18 cellular contexts compared by ENCODE assay signal in genomic region chr1:118989878-118990378, GRCh38.
DNase-seq lines count a peak whose midpoint lies in the region; ATAC-seq and TF ChIP-seq lines count a peak whose summit lies in the region.
"Had no signal": no experiment of that assay in that cellular context is flagged by ENCODE, and none has a peak within 500 bp of the region (broad histone marks: within the 10 kb centered on the region; RNA-seq: fewer than 3 reads in every experiment).

No MANE protein-coding gene starts in this region.

- in situ Hi-C loops in brain microvascular endothelial cell (cut with HindIII; ENCODE audit: low pct_ligation_motif_present, low sequenced_read_pairs): no loop called here

- H3K4me1 Mint-ChIP-seq in T-helper 2 cell treated with Interferon-gamma antibody and Interleukin-4, amounts not matched to agents 5 μg/mL and 100 μg/mL, for 36 hours (ENCODE audit: low read depth): peaks cover 5% of the 10 kb centered on the region

- no peak for DNase-seq in T-helper 2 cell treated with Interferon-gamma antibody and Interleukin-4, amounts not matched to agents 5 μg/mL and 100 μg/mL, for 36 hours (ENCODE audit: low spot score)
- DNase-seq in T-helper 2 cell (no peak), brain microvascular endothelial cell (peak; percentile 80), iPS-NIHi11 (ENCODE audit: low spot score) (peak; percentile 50), NCI-H2029 treated with DMSO at 0.1 percent for 48 hours (lab: John Stamatoyannopoulos, UW) (no peak), NCI-H1694 (lab: John Stamatoyannopoulos, UW) (no peak)
- DNase-seq: aorta; CD4-positive, alpha-beta memory T cell; GDM1; NCI-H146; NCI-H526 treated with DMSO at 0.1 percent for 48 hours; T-helper 17 cell had no signal

- H3K4me3 Mint-ChIP-seq in T-helper 2 cell treated with Interferon-gamma antibody and Interleukin-4, amounts not matched to agents 5 μg/mL and 100 μg/mL, for 36 hours: no peak overlapping the region
- H3K4me3 Mint-ChIP-seq: stimulated activated naive CD8-positive, alpha-beta T cell treated with anti-CD3 and anti-CD28 coated beads, Interleukin-15, Interleukin-2, amounts not matched to agents 100 ng/mL and 50 ng/mL, for 24 hours; T-helper 17 cell had no signal

- H3K36me3 Mint-ChIP-seq in T-helper 2 cell treated with Interferon-gamma antibody and Interleukin-4, amounts not matched to agents 5 μg/mL and 100 μg/mL, for 36 hours (ENCODE audit: low read depth): peaks cover 7% of the 10 kb centered on the region

- H3K4me3 ChIP-seq in brain microvascular endothelial cell (ENCODE audit: low read depth, low read length): no peak overlapping the region
- H3K4me3 ChIP-seq in subcutaneous abdominal adipose tissue (ENCODE audit: low read depth in 1 of 5, low read length in 5 of 5): peak overlapping the region in 1 of 5 donors; percentile 17

- H3K27me3 ChIP-seq in brain microvascular endothelial cell (replicated peaks) (no peaks in the 10 kb centered on the region), subcutaneous abdominal adipose tissue (ENCODE audit: control insufficient read depth in 5 of 5, insufficient read depth in 4 of 5, low read length in 5 of 5) (peaks cover 0 to 50% (median 32%) of the 10 kb centered on the region in 5 donors)

- peaks cover 90% of the 10 kb centered on the region for H3K27me3 Mint-ChIP-seq in T-helper 2 cell treated with Interferon-gamma antibody and Interleukin-4, amounts not matched to agents 5 μg/mL and 100 μg/mL, for 36 hours (ENCODE audit: low read depth)

- no peaks in the 10 kb centered on the region for H3K9me3 ChIP-seq in subcutaneous abdominal adipose tissue (ENCODE audit: control insufficient read depth in 5 of 5, low read length in 5 of 5)

- peaks cover 10% of the 10 kb centered on the region for H3K9me3 Mint-ChIP-seq in T-helper 2 cell treated with Interferon-gamma antibody and Interleukin-4, amounts not matched to agents 5 μg/mL and 100 μg/mL, for 36 hours

- no peak for TF ChIP-seq CTCF in brain microvascular endothelial cell (IDR thresholded peaks at IDR 0.05; ENCODE audit: low read depth, low read length, missing control alignments)

- H3K27ac ChIP-seq in brain microvascular endothelial cell (peak overlapping the region; percentile 93), subcutaneous abdominal adipose tissue (ENCODE audit: low read depth, low read length) (peak overlapping the region; percentile 93)
- H3K27ac ChIP-seq: 22Rv1 had no signal

- peaks cover 0 to 44% (median 38%) of the 10 kb centered on the region in 5 donors for H3K4me1 ChIP-seq in subcutaneous abdominal adipose tissue (ENCODE audit: control insufficient read depth in 5 of 5, insufficient read depth in 5 of 5, low read length in 5 of 5)

- no peak overlapping the region for H3K9ac ChIP-seq in subcutaneous abdominal adipose tissue (ENCODE audit: low read length in 5 of 5)

- H3K36me3 ChIP-seq in brain microvascular endothelial cell (replicated peaks): no peaks in the 10 kb centered on the region
- H3K36me3 ChIP-seq in subcutaneous abdominal adipose tissue (ENCODE audit: control insufficient read depth in 5 of 5, insufficient read depth in 5 of 5, low read length in 5 of 5): no peaks in the 10 kb centered on the region

- no peak for ATAC-seq in GM19324 (IDR thresholded peaks at IDR 0.05; ENCODE audit: low FRiP score, unreplicated experiment)
- ATAC-seq: left lobe of liver, sciatic nerve, T-helper 17 cell had no signal

- H3K27ac Mint-ChIP-seq in T-helper 2 cell treated with Interferon-gamma antibody and Interleukin-4, amounts not matched to agents 5 μg/mL and 100 μg/mL, for 36 hours: peak overlapping the region; percentile 49
- H3K27ac Mint-ChIP-seq: CD4-positive, alpha-beta memory T cell; stimulated activated naive CD8-positive, alpha-beta T cell treated with anti-CD3 and anti-CD28 coated beads, Interleukin-15, Interleukin-2, amounts not matched to agents 100 ng/mL and 50 ng/mL, for 24 hours had no signal

Comparison
In these comparisons a context has a peak if more than half of its experiments do, and no peak if none do; other contexts are left out.
1. DNase-seq: peak in brain microvascular endothelial cell (single experiment) and iPS-NIHi11 (single experiment); none in T-helper 2 cell treated with Interferon-gamma antibody and Interleukin-4, amounts not matched to agents 5 μg/mL and 100 μg/mL, for 36 hours (single experiment), T-helper 2 cell (0 of 5), NCI-H2029 treated with DMSO at 0.1 percent for 48 hours (single experiment) and NCI-H1694 (single experiment).